Comparison of ENCODE assay signal across 28 cellular contexts in the genomic region with DNA sequence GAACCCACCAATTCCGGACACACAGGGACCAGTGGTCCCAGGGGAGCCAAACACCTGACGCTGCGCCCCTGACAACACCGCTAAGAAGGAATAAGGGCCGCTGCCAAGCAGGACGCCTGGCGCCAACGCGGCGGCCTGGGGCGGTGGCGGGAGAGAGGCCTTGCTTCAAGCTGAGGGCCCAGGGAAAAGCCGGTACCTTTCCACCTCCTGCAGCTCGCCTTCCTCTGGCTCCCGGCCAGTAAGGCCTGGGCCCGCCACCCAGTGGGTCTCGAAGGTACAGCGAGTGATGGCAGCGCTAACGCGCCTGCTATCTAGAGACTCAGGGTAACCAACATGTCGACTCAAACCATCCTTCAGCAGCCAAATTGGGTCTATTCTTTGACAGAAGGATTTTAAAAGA.
DNase-seq lines count a peak whose midpoint lies in the region; ATAC-seq and TF ChIP-seq lines count a peak whose summit lies in the region.
"Had no signal": no experiment of that assay in that cellular context is flagged by ENCODE, and none has a peak within 500 bp of the region (broad histone marks: within the 10 kb centered on the region; RNA-seq: fewer than 3 reads in every experiment).

No MANE protein-coding gene starts in this region.

- no peak overlapping the region for H2BK5ac ChIP-seq in mesendoderm (ENCODE audit: low read length)

- H3K79me1 ChIP-seq in mesendoderm (ENCODE audit: low read length), result no peaks in the 10 kb centered on the region

- no peaks in the 10 kb centered on the region for H3K79me2 ChIP-seq in mesendoderm (ENCODE audit: control insufficient read depth, insufficient read depth, low read length)

- TF ChIP-seq CTCF in endodermal cell (conservative IDR thresholded peaks at IDR 0.05) (peak; percentile 79), GM20000 (IDR thresholded peaks at IDR 0.05; ENCODE audit: extremely low read depth, missing control alignments) (no peak)

- H3K4me2 ChIP-seq in mesendoderm (ENCODE audit: low read length), result no peak overlapping the region

- no peaks in the 10 kb centered on the region for H3K4me1 Mint-ChIP-seq in endodermal cell
- no peaks in the 10 kb centered on the region for H3K4me1 Mint-ChIP-seq in T-helper 2 cell treated with Interferon-gamma antibody and Interleukin-4, amounts not matched to agents 5 μg/mL and 100 μg/mL, for 36 hours (ENCODE audit: low read depth)
- H3K4me1 Mint-ChIP-seq: activated naive CD8-positive, alpha-beta T cell treated with anti-CD3 and anti-CD28 coated beads, Interleukin-2, amount 50 U/mL, for 24 hours; CD4-positive, CD25-positive, alpha-beta regulatory T cell; naive thymus-derived CD8-positive, alpha-beta T cell had no signal

- no peak overlapping the region for H4K8ac ChIP-seq in mesendoderm (ENCODE audit: low read depth, low read length)

- no peaks in the 10 kb centered on the region for H3K36me3 ChIP-seq in endodermal cell (ENCODE audit: control insufficient read depth, insufficient read depth, low read length)
- no peaks in the 10 kb centered on the region for H3K36me3 ChIP-seq in mesendoderm (ENCODE audit: control insufficient read depth, insufficient read depth, low read length)
- no peaks in the 10 kb centered on the region for H3K36me3 ChIP-seq in aorta (ENCODE audit: control insufficient read depth in 1 of 2, insufficient read depth in 2 of 2, low read length in 1 of 2)
- H3K36me3 ChIP-seq: lower lobe of right lung had no signal

- no peaks in the 10 kb centered on the region for H3K4me1 ChIP-seq in endodermal cell (ENCODE audit: control insufficient read depth, insufficient read depth, low read length)
- H3K4me1 ChIP-seq in mesendoderm (ENCODE audit: control insufficient read depth, low read depth, low read length), result no peaks in the 10 kb centered on the region
- H3K4me1 ChIP-seq in aorta (ENCODE audit: control insufficient read depth in 1 of 2, insufficient read depth in 2 of 2, low read length in 2 of 2), result no peaks in the 10 kb centered on the region
- H3K4me1 ChIP-seq: lower lobe of right lung had no signal

- no peak overlapping the region for H2AK5ac ChIP-seq in mesendoderm (ENCODE audit: low read length)

- H3K23ac ChIP-seq in mesendoderm (ENCODE audit: low read length), result no peak overlapping the region

- H3K27ac ChIP-seq in endodermal cell (ENCODE audit: low read depth, low read length), result no peak overlapping the region
- no peak overlapping the region for H3K27ac ChIP-seq in mesendoderm (ENCODE audit: low read depth, low read length)
- no peak overlapping the region for H3K27ac ChIP-seq in aorta (ENCODE audit: low read depth in 1 of 2, low read length in 2 of 2)
- H3K27ac ChIP-seq: coronary artery, lower lobe of right lung, SK-N-MC had no signal

- no peak overlapping the region for H4K5ac ChIP-seq in mesendoderm (ENCODE audit: low read length)

- peak overlapping the region; percentile 35 for H3K4me3 Mint-ChIP-seq in endodermal cell
- no peak overlapping the region for H3K4me3 Mint-ChIP-seq in T-helper 2 cell treated with Interferon-gamma antibody and Interleukin-4, amounts not matched to agents 5 μg/mL and 100 μg/mL, for 36 hours
- H3K4me3 Mint-ChIP-seq: activated CD4-positive, alpha-beta memory T cell treated with anti-CD3 and anti-CD28 coated beads for 36 hours; activated naive CD8-positive, alpha-beta T cell treated with anti-CD3 and anti-CD28 coated beads, Interleukin-2, amount 50 U/mL, for 24 hours; CD4-positive, CD25-positive, alpha-beta regulatory T cell; HFFc6; naive thymus-derived CD8-positive, alpha-beta T cell; T-helper 1 cell treated with Interleukin-12 subunit alpha and Interleukin-12 subunit beta and Interleukin-4 antibody, amounts not matched to agents 30 μg/mL and 1 μg/mL, for 36 hours had no signal

- H3K9me3 ChIP-seq in endodermal cell (ENCODE audit: control insufficient read depth, low read length) (no peaks in the 10 kb centered on the region), aorta (ENCODE audit: control insufficient read depth, low read length) (no peaks in the 10 kb centered on the region)
- H3K9me3 ChIP-seq: lower lobe of right lung had no signal

- peaks cover 8% of the 10 kb centered on the region for H3K9me3 Mint-ChIP-seq in endodermal cell
- peaks cover 10% of the 10 kb centered on the region for H3K9me3 Mint-ChIP-seq in T-helper 2 cell treated with Interferon-gamma antibody and Interleukin-4, amounts not matched to agents 5 μg/mL and 100 μg/mL, for 36 hours

- peak; percentile 26 for ATAC-seq in aorta (ENCODE audit: low FRiP score)
- ATAC-seq: activated naive CD8-positive, alpha-beta T cell treated with anti-CD3 and anti-CD28 coated beads, Interleukin-2, amount 50 U/mL, for 24 hours; lower lobe of right lung; naive thymus-derived CD8-positive, alpha-beta T cell had no signal

- no peaks in the 10 kb centered on the region for H3K27me3 ChIP-seq in endodermal cell (ENCODE audit: control insufficient read depth, insufficient read depth, low read length, poor library complexity, severe bottlenecking)
- H3K27me3 ChIP-seq in mesendoderm (ENCODE audit: insufficient read depth, low read length, poor library complexity), result no peaks in the 10 kb centered on the region
- H3K27me3 ChIP-seq in aorta (ENCODE audit: control insufficient read depth in 1 of 2, insufficient read depth in 2 of 2, low read length in 1 of 2), result no peaks in the 10 kb centered on the region

- no peak overlapping the region for H3K56ac ChIP-seq in mesendoderm (ENCODE audit: low read length)

- no peak overlapping the region for H3K4me3 ChIP-seq in endodermal cell (ENCODE audit: low read length)
- no peak overlapping the region for H3K4me3 ChIP-seq in mesendoderm (ENCODE audit: low read length)
- H3K4me3 ChIP-seq in aorta (ENCODE audit: low read length in 2 of 2), result no peak overlapping the region
- H3K4me3 ChIP-seq: coronary artery, lower lobe of right lung, SK-N-MC had no signal

- H2BK120ac ChIP-seq in mesendoderm (ENCODE audit: low read depth, low read length), result no peak overlapping the region

- no peak overlapping the region for H2BK15ac ChIP-seq in mesendoderm (replicated peaks; ENCODE audit: low read depth)

- 93 to 99% methylated on average over 8 to 22 of the region's 22 CpGs for WGBS in endodermal cell (ENCODE audit: insufficient coverage in 1 of 2, insufficient read length in 1 of 2), 2 experiments
- no CpG with 5 or more reads among the region's 22 CpGs for WGBS in mesendoderm (ENCODE audit: extremely low coverage, insufficient coverage, low lambda C conversion rate)
- WGBS in aorta, 2 donors, result 85 to 93% methylated on average over 22 of the region's 22 CpGs

- H3K9ac ChIP-seq in endodermal cell (ENCODE audit: extremely low read depth, low read length, poor library complexity, severe bottlenecking) (no peak overlapping the region), mesendoderm (ENCODE audit: low read length) (no peak overlapping the region)

- H3K27ac Mint-ChIP-seq in endodermal cell, result no peak overlapping the region
- no peak overlapping the region for H3K27ac Mint-ChIP-seq in T-helper 2 cell treated with Interferon-gamma antibody and Interleukin-4, amounts not matched to agents 5 μg/mL and 100 μg/mL, for 36 hours
- H3K27ac Mint-ChIP-seq: activated CD4-positive, alpha-beta memory T cell treated with anti-CD3 and anti-CD28 coated beads for 36 hours; activated naive CD8-positive, alpha-beta T cell treated with anti-CD3 and anti-CD28 coated beads, Interleukin-2, amount 50 U/mL, for 24 hours; CD4-positive, CD25-positive, alpha-beta regulatory T cell; HFFc6; naive thymus-derived CD8-positive, alpha-beta T cell; T-helper 1 cell treated with Interleukin-12 subunit alpha and Interleukin-12 subunit beta and Interleukin-4 antibody, amounts not matched to agents 30 μg/mL and 1 μg/mL, for 36 hours had no signal

- H3K4ac ChIP-seq in mesendoderm (ENCODE audit: low read depth, low read length), result no peak overlapping the region

- DNase-seq in DMS53 (lab: John Stamatoyannopoulos, UW) (peak; percentile 13), DMS53 treated with DMSO at 0.1 percent for 48 hours (lab: John Stamatoyannopoulos, UW; ENCODE audit: unreplicated experiment) (no peak), endodermal cell (peak; percentile 93), mesendoderm (peak; percentile 70), aorta (peak in 1 of 2 donors; percentile 21), GM20000 (ENCODE audit: low spot score) (no peak), DMS79 treated with DMSO at 0.1 percent for 48 hours (lab: John Stamatoyannopoulos, UW) (no peak)
- no peak for DNase-seq in T-helper 2 cell treated with Interferon-gamma antibody and Interleukin-4, amounts not matched to agents 5 μg/mL and 100 μg/mL, for 36 hours (ENCODE audit: low spot score)
- DNase-seq: activated CD4-positive, alpha-beta memory T cell treated with anti-CD3 and anti-CD28 coated beads for 36 hours; activated CD4-positive, CD25-positive, alpha-beta regulatory T cell treated with anti-CD3 and anti-CD28 coated beads, Interleukin-2, amount 50 U/mL, for 72 hours; activated CD8-positive, alpha-beta memory T cell treated with anti-CD3 and anti-CD28 coated beads, Interleukin-2, amount 50 U/mL, for 4 hours; activated naive CD4-positive, alpha-beta T cell; activated naive CD8-positive, alpha-beta T cell treated with anti-CD3 and anti-CD28 coated beads, Interleukin-2, amount 50 U/mL, for 24 hours; Calu3; CD4-positive, CD25-positive, alpha-beta regulatory T cell; effector memory CD4-positive, alpha-beta T cell; erythroblast; HFFc6; lower lobe of right lung; naive thymus-derived CD8-positive, alpha-beta T cell; NCI-H1092 treated with DMSO at 0.1 percent for 48 hours; NCI-H187 treated with DMSO at 0.1 percent for 48 hours; NCI-H2171 treated with DMSO at 0.1 percent for 48 hours; NCI-H510A treated with DMSO at 0.1 percent for 48 hours; stimulated activated naive CD4-positive, alpha-beta T cell had no signal

- H3K36me3 Mint-ChIP-seq in endodermal cell (ENCODE audit: low read depth), result no peaks in the 10 kb centered on the region
- no peaks in the 10 kb centered on the region for H3K36me3 Mint-ChIP-seq in T-helper 2 cell treated with Interferon-gamma antibody and Interleukin-4, amounts not matched to agents 5 μg/mL and 100 μg/mL, for 36 hours (ENCODE audit: low read depth)
- H3K36me3 Mint-ChIP-seq: activated CD4-positive, alpha-beta memory T cell treated with anti-CD3 and anti-CD28 coated beads for 36 hours; CD4-positive, CD25-positive, alpha-beta regulatory T cell; naive thymus-derived CD8-positive, alpha-beta T cell had no signal

- H3K27me3 Mint-ChIP-seq in endodermal cell (ENCODE audit: insufficient read depth), result peaks cover 2% of the 10 kb centered on the region
- H3K27me3 Mint-ChIP-seq in T-helper 2 cell treated with Interferon-gamma antibody and Interleukin-4, amounts not matched to agents 5 μg/mL and 100 μg/mL, for 36 hours (ENCODE audit: low read depth), result no peaks in the 10 kb centered on the region
- H3K27me3 Mint-ChIP-seq: activated CD4-positive, alpha-beta memory T cell treated with anti-CD3 and anti-CD28 coated beads for 36 hours; activated naive CD8-positive, alpha-beta T cell treated with anti-CD3 and anti-CD28 coated beads, Interleukin-2, amount 50 U/mL, for 24 hours; CD4-positive, CD25-positive, alpha-beta regulatory T cell; naive thymus-derived CD8-positive, alpha-beta T cell had no signal

- intact Hi-C loops in aorta (cut with DNase I), result no loop called here

- no peak overlapping the region for H3K18ac ChIP-seq in mesendoderm (ENCODE audit: low read length)

Comparison
In these comparisons a context has a peak if more than half of its experiments do, and no peak if none do; other contexts are left out.
1. DNase-seq: peak in DMS53 (single experiment), endodermal cell (single experiment) and mesendoderm (single experiment); none in DMS53 treated with DMSO at 0.1 percent for 48 hours (single experiment), GM20000 (single experiment), T-helper 2 cell treated with Interferon-gamma antibody and Interleukin-4, amounts not matched to agents 5 μg/mL and 100 μg/mL, for 36 hours (single experiment) and DMS79 treated with DMSO at 0.1 percent for 48 hours (single experiment).